ENCODE assay signal across 1 cellular context in genomic region chr14:77760381-77761204, GRCh38.
TF ChIP-seq lines count a peak whose summit lies in the region.

SNW1 (minus strand) TSS chr14:77761156; CDS start chr14:77761127, 29 bp downstream.

TF ChIP-seq in HEK293, 187 proteins besides CTCF, POLR2A, EP300 and RAD21 (continued from another document):
- TF ChIP-seq ZNF280D (tag by site-specific recombination; IDR thresholded peaks at IDR 0.05) (no peak), ZNF530 (tag by site-specific recombination; IDR thresholded peaks at IDR 0.05; ENCODE audit: low read depth) (no peak), ZNF596 (tag by site-specific recombination; IDR thresholded peaks at IDR 0.05) (no peak), ZBTB49 (tag by site-specific recombination; IDR thresholded peaks at IDR 0.05; ENCODE audit: low read depth) (no peak), ZNF138 (tag by site-specific recombination; IDR thresholded peaks at IDR 0.05; ENCODE audit: borderline replicate concordance) (no peak), ZNF626 (tag by site-specific recombination; IDR thresholded peaks at IDR 0.05) (no peak), ZNF623 (tag by site-specific recombination; IDR thresholded peaks at IDR 0.05) (no peak), ZNF335 (tag by site-specific recombination; conservative IDR thresholded peaks at IDR 0.05) (peak; percentile 88), EGR2 (tag by site-specific recombination; IDR thresholded peaks at IDR 0.05; ENCODE audit: low read depth) (no peak), TCF7L2 (IDR thresholded peaks at IDR 0.05; ENCODE audit: borderline replicate concordance, low read depth, low read length) (no peak), ZNF549 (tag by site-specific recombination; IDR thresholded peaks at IDR 0.05) (no peak), IKZF3 (tag by site-specific recombination; IDR thresholded peaks at IDR 0.05) (no peak), ZSCAN23 (tag by site-specific recombination; IDR thresholded peaks at IDR 0.05) (no peak)
- TF ChIP-seq, protein P1, sequence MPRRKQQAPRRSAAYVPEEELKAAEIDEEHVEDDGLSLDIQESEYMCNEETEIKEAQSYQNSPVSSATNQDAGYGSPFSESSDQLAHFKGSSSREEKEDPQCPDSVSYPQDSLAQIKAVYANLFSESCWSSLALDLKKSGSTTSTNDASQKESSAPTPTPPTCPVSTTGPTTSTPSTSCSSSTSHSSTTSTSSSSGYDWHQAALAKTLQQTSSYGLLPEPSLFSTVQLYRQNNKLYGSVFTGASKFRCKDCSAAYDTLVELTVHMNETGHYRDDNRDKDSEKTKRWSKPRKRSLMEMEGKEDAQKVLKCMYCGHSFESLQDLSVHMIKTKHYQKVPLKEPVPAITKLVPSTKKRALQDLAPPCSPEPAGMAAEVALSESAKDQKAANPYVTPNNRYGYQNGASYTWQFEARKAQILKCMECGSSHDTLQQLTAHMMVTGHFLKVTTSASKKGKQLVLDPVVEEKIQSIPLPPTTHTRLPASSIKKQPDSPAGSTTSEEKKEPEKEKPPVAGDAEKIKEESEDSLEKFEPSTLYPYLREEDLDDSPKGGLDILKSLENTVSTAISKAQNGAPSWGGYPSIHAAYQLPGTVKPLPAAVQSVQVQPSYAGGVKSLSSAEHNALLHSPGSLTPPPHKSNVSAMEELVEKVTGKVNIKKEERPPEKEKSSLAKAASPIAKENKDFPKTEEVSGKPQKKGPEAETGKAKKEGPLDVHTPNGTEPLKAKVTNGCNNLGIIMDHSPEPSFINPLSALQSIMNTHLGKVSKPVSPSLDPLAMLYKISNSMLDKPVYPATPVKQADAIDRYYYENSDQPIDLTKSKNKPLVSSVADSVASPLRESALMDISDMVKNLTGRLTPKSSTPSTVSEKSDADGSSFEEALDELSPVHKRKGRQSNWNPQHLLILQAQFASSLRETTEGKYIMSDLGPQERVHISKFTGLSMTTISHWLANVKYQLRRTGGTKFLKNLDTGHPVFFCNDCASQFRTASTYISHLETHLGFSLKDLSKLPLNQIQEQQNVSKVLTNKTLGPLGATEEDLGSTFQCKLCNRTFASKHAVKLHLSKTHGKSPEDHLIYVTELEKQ (tag by site-specific recombination; IDR thresholded peaks at IDR 0.05; ENCODE audit: borderline replicate concordance), result no peak
